In genomic region chr13:36549771-36550170, GRCh38 we compare ENCODE assay signal across 15 cellular contexts.
DNase-seq lines count a peak whose midpoint lies in the region; ATAC-seq and TF ChIP-seq lines count a peak whose summit lies in the region.
"Had no signal": no experiment of that assay in that cellular context is flagged by ENCODE, and none has a peak within 500 bp of the region (broad histone marks: within the 10 kb centered on the region; RNA-seq: fewer than 3 reads in every experiment).

No MANE protein-coding gene starts in this region.

- TF ChIP-seq POLR2A in esophagus squamous epithelium (IDR thresholded peaks at IDR 0.05) = no peak

- 42 to 73% methylated on average over 7 of the region's 7 CpGs for WGBS in esophagus squamous epithelium, 2 donors

- no peak overlapping the region for H3K4me2 ChIP-seq in OCI-LY7 (ENCODE audit: low read length)

- DNase-seq in cardiac muscle cell (ENCODE audit: low read depth in 1 of 2, low spot score in 1 of 2) (peak; percentile 27 to 45), cardiac septum (ENCODE audit: low spot score) (no peak), NAMALWA (ENCODE audit: low spot score) (peak; percentile 43), OCI-LY7 (ENCODE audit: low spot score) (peak; percentile 6), sciatic nerve (ENCODE audit: low spot score) (no peak), esophagus squamous epithelium (lab: John Stamatoyannopoulos, UW) (no peak)
- DNase-seq in activated T-helper 2 cell treated with anti-CD3 and anti-CD28 coated beads, Interferon-gamma antibody, Interleukin-2, Interleukin-4, amounts not matched to agents 10 μg/mL and 5 μg/mL and 100 μg/mL, durations not matched to agents 14 hours and 24 hours and 36 hours (ENCODE audit: low spot score) = no peak
- DNase-seq: activated gamma-delta T cell treated with Interleukin-2 at 50 U/mL for 16 hours; aorta; GM23248; stimulated activated CD4-positive, alpha-beta T cell treated with anti-CD3 and anti-CD28 coated beads, Interleukin-2, amount 100 ng/mL, for 24 hours; SW 1271 had no signal

- H3K4me1 ChIP-seq in cardiac muscle cell (ENCODE audit: low read depth) (peaks cover 6% of the 10 kb centered on the region), OCI-LY7 (ENCODE audit: insufficient read depth, low read length, poor library complexity, severe bottlenecking) (no peaks in the 10 kb centered on the region), esophagus squamous epithelium (no peaks in the 10 kb centered on the region)

- CTCF ChIA-PET in OCI-LY7 (lab: Charles Lee; ENCODE audit: unreplicated experiment) = no interaction called here

- no peaks in the 10 kb centered on the region for H4K20me1 ChIP-seq in OCI-LY7 (ENCODE audit: insufficient read depth, low read length)

- intact Hi-C loops in cardiac septum (cut with DNase I) (no loop called here), OCI-LY7 (cut with micrococcal nuclease; ENCODE audit: unreplicated experiment) (no loop called here), sciatic nerve (cut with DNase I) (no loop called here), esophagus squamous epithelium (cut with DNase I) (no loop called here)
- intact Hi-C loops in activated T-helper 2 cell treated with anti-CD3 and anti-CD28 coated beads, Interferon-gamma antibody, Interleukin-2, Interleukin-4, amounts not matched to agents 10 μg/mL and 5 μg/mL and 100 μg/mL, durations not matched to agents 14 hours and 24 hours and 36 hours (cut with micrococcal nuclease) = no loop called here

- no peak overlapping the region for H3K4me3 ChIP-seq in cardiac muscle cell
- no peak overlapping the region for H3K4me3 ChIP-seq in OCI-LY7 (ENCODE audit: low read depth, low read length, poor library complexity, severe bottlenecking)
- no peak overlapping the region for H3K4me3 ChIP-seq in esophagus squamous epithelium
- H3K4me3 ChIP-seq: GM23248 had no signal

- no peak overlapping the region for H3K4me3 Mint-ChIP-seq in activated T-helper 2 cell treated with anti-CD3 and anti-CD28 coated beads, Interferon-gamma antibody, Interleukin-2, Interleukin-4, amounts not matched to agents 10 μg/mL and 5 μg/mL and 100 μg/mL, durations not matched to agents 14 hours and 24 hours and 36 hours (ENCODE audit: low read depth)
- H3K4me3 Mint-ChIP-seq: neural crest cell had no signal

- H3K9me2 ChIP-seq in OCI-LY7 (ENCODE audit: insufficient read depth, low read length) = no peaks in the 10 kb centered on the region

- H3K27me3 ChIP-seq in cardiac muscle cell (no peaks in the 10 kb centered on the region), esophagus squamous epithelium (no peaks in the 10 kb centered on the region)

- no peaks in the 10 kb centered on the region for H3K4me1 Mint-ChIP-seq in activated T-helper 2 cell treated with anti-CD3 and anti-CD28 coated beads, Interferon-gamma antibody, Interleukin-2, Interleukin-4, amounts not matched to agents 10 μg/mL and 5 μg/mL and 100 μg/mL, durations not matched to agents 14 hours and 24 hours and 36 hours (ENCODE audit: low read depth)

- no peaks in the 10 kb centered on the region for H3K79me2 ChIP-seq in OCI-LY7 (ENCODE audit: insufficient read depth, low read depth, low read length)

- ATAC-seq in sciatic nerve = peak; percentile 36
- ATAC-seq in HG03432 (IDR thresholded peaks at IDR 0.05; ENCODE audit: unreplicated experiment) = no peak

- no peaks in the 10 kb centered on the region for H3K27me3 Mint-ChIP-seq in activated T-helper 2 cell treated with anti-CD3 and anti-CD28 coated beads, Interferon-gamma antibody, Interleukin-2, Interleukin-4, amounts not matched to agents 10 μg/mL and 5 μg/mL and 100 μg/mL, durations not matched to agents 14 hours and 24 hours and 36 hours (ENCODE audit: low read depth)

- BruUV-seq in OCI-LY7 (replicated peaks; lab: Mats Ljungman, UMichigan) = no TSS peak

- no peaks in the 10 kb centered on the region for H3K9me3 Mint-ChIP-seq in activated T-helper 2 cell treated with anti-CD3 and anti-CD28 coated beads, Interferon-gamma antibody, Interleukin-2, Interleukin-4, amounts not matched to agents 10 μg/mL and 5 μg/mL and 100 μg/mL, durations not matched to agents 14 hours and 24 hours and 36 hours
- H3K9me3 Mint-ChIP-seq: neural crest cell had no signal

- H2AFZ ChIP-seq in OCI-LY7 (ENCODE audit: low read length) = no peak overlapping the region
- H2AFZ ChIP-seq: GM23248 had no signal

- no peak overlapping the region for H3K27ac Mint-ChIP-seq in activated T-helper 2 cell treated with anti-CD3 and anti-CD28 coated beads, Interferon-gamma antibody, Interleukin-2, Interleukin-4, amounts not matched to agents 10 μg/mL and 5 μg/mL and 100 μg/mL, durations not matched to agents 14 hours and 24 hours and 36 hours

- H3K36me3 ChIP-seq in cardiac muscle cell (no peaks in the 10 kb centered on the region), OCI-LY7 (ENCODE audit: insufficient read depth, low read length) (no peaks in the 10 kb centered on the region), esophagus squamous epithelium (no peaks in the 10 kb centered on the region)

- POLR2A ChIA-PET in OCI-LY7 (lab: Charles Lee) = no interaction called here

- TF ChIP-seq CTCF in cardiac muscle cell (IDR thresholded peaks at IDR 0.05; ENCODE audit: low read depth, low read length) (no peak), OCI-LY7 (conservative IDR thresholded peaks at IDR 0.05; ENCODE audit: low read length) (no peak), esophagus squamous epithelium (IDR thresholded peaks at IDR 0.05) (no peak)

- H3K27ac ChIP-seq in cardiac muscle cell (no peak overlapping the region), OCI-LY7 (ENCODE audit: low read depth, low read length, poor library complexity, severe bottlenecking) (no peak overlapping the region), esophagus squamous epithelium (no peak overlapping the region)
- H3K27ac ChIP-seq: GM23248, VCaP had no signal

- no peaks in the 10 kb centered on the region for H3K36me3 Mint-ChIP-seq in activated T-helper 2 cell treated with anti-CD3 and anti-CD28 coated beads, Interferon-gamma antibody, Interleukin-2, Interleukin-4, amounts not matched to agents 10 μg/mL and 5 μg/mL and 100 μg/mL, durations not matched to agents 14 hours and 24 hours and 36 hours (ENCODE audit: low read depth)

- H3K9me3 ChIP-seq in cardiac muscle cell (ENCODE audit: low read depth) (no peaks in the 10 kb centered on the region), OCI-LY7 (ENCODE audit: low read length) (no peaks in the 10 kb centered on the region), esophagus squamous epithelium (no peaks in the 10 kb centered on the region)

Comparison
In these comparisons a context has a peak if more than half of its experiments do, and no peak if none do; other contexts are left out.
1. DNase-seq: peak in cardiac muscle cell (2 of 2), NAMALWA (single experiment) and OCI-LY7 (single experiment); none in cardiac septum (single experiment), sciatic nerve (single experiment), activated T-helper 2 cell treated with anti-CD3 and anti-CD28 coated beads, Interferon-gamma antibody, Interleukin-2, Interleukin-4, amounts not matched to agents 10 μg/mL and 5 μg/mL and 100 μg/mL, durations not matched to agents 14 hours and 24 hours and 36 hours (single experiment) and esophagus squamous epithelium (single experiment).